19 cellular contexts compared by ENCODE assay signal in genomic region chr5:59354274-59354673, GRCh38.
"Had no signal": no experiment of that assay in that cellular context is flagged by ENCODE, and none has a peak within 500 bp of the region (broad histone marks: within the 10 kb centered on the region; RNA-seq: fewer than 3 reads in every experiment).

No MANE protein-coding gene starts in this region.

- H3K4me3 Mint-ChIP-seq: activated naive CD8-positive, alpha-beta T cell treated with anti-CD3 and anti-CD28 coated beads for 36 hours; naive thymus-derived CD4-positive, alpha-beta T cell; type B pancreatic cell had no signal

- H3K27ac ChIP-seq: coronary artery, lower lobe of right lung, pancreas, thoracic aorta, vagina had no signal

- ATAC-seq: left colon; lower lobe of right lung; naive thymus-derived CD4-positive, alpha-beta T cell; pancreas had no signal

- H3K36me3 Mint-ChIP-seq: activated naive CD8-positive, alpha-beta T cell treated with anti-CD3 and anti-CD28 coated beads for 36 hours; naive thymus-derived CD4-positive, alpha-beta T cell; type B pancreatic cell had no signal

- DNase-seq: activated CD4-positive, alpha-beta T cell treated with anti-CD3 and anti-CD28 coated beads, Interleukin-2, amount 50 U/mL, for 4 hours; activated naive CD4-positive, alpha-beta T cell treated with Interleukin-2 at 50 U/mL for 16 hours; activated naive CD8-positive, alpha-beta T cell treated with anti-CD3 and anti-CD28 coated beads for 36 hours; activated T-cell treated with anti-CD3 and anti-CD28 coated beads, Interleukin-2, amount 50 U/mL, for 48 hours; cerebellar nuclear complex; foreskin melanocyte; left colon; lower lobe of right lung; mesendoderm; naive thymus-derived CD4-positive, alpha-beta T cell; pancreas; spleen; stimulated activated CD4-positive, alpha-beta T cell treated with anti-CD3 and anti-CD28 coated beads, Interleukin-4, amount 100 ng/mL, for 1 hour; stimulated activated naive CD4-positive, alpha-beta T cell treated with Interleukin-2 at 50 U/mL for 16 hours; T-helper 9 cell had no signal

- H3K9me3 Mint-ChIP-seq: activated naive CD8-positive, alpha-beta T cell treated with anti-CD3 and anti-CD28 coated beads for 36 hours; naive thymus-derived CD4-positive, alpha-beta T cell; type B pancreatic cell had no signal

- H3K36me3 ChIP-seq: lower lobe of right lung, pancreas, spleen, thoracic aorta, vagina had no signal

- H3K27me3 ChIP-seq: pancreas, spleen, vagina had no signal

- H3K4me3 ChIP-seq: coronary artery, lower lobe of right lung, pancreas, spleen, thoracic aorta, vagina had no signal

- H3K9me3 ChIP-seq: lower lobe of right lung, pancreas, spleen, thoracic aorta, vagina had no signal

- H3K27ac Mint-ChIP-seq: activated naive CD8-positive, alpha-beta T cell treated with anti-CD3 and anti-CD28 coated beads for 36 hours; naive thymus-derived CD4-positive, alpha-beta T cell; type B pancreatic cell had no signal
